1 cellular context compared by ENCODE assay signal in genomic region chr9:35870351-35870923, GRCh38.
TF ChIP-seq lines count a peak whose summit lies in the region.

TSS of gene OR13J1 (minus strand) at chr9:35870401. CDS start at chr9:35870401, 0 bp downstream.

TF ChIP-seq in IMR-90, 13 proteins besides CTCF, POLR2A, EP300 and RAD21:
- TF ChIP-seq RFX5 (IDR thresholded peaks at IDR 0.05; ENCODE audit: low read depth, low read length) (no peak), USF2 (IDR thresholded peaks at IDR 0.05; ENCODE audit: low read depth, low read length) (no peak), NFE2L2 (IDR thresholded peaks at IDR 0.05; ENCODE audit: low read depth, low read length) (no peak), FOS (IDR thresholded peaks at IDR 0.05; ENCODE audit: low read depth, low read length) (no peak), ELK1 (IDR thresholded peaks at IDR 0.05; ENCODE audit: borderline replicate concordance, low read depth, low read length) (no peak), SMC3 (IDR thresholded peaks at IDR 0.05; ENCODE audit: low read depth, low read length) (no peak), RCOR1 (IDR thresholded peaks at IDR 0.05; ENCODE audit: insufficient replicate concordance, low read length) (no peak), MAZ (IDR thresholded peaks at IDR 0.05; ENCODE audit: borderline replicate concordance, low read depth, low read length) (no peak), CHD1 (IDR thresholded peaks at IDR 0.05; ENCODE audit: low read depth, low read length) (no peak), BHLHE40 (IDR thresholded peaks at IDR 0.05; ENCODE audit: low read depth, low read length) (no peak), MAFK (IDR thresholded peaks at IDR 0.05; ENCODE audit: low read depth, low read length) (no peak), MXI1 (IDR thresholded peaks at IDR 0.05; ENCODE audit: borderline replicate concordance, low read depth, low read length) (no peak), CEBPB (IDR thresholded peaks at IDR 0.05; ENCODE audit: low read depth, low read length) (no peak)
